14 cellular contexts compared by ENCODE assay signal in the genomic region with DNA sequence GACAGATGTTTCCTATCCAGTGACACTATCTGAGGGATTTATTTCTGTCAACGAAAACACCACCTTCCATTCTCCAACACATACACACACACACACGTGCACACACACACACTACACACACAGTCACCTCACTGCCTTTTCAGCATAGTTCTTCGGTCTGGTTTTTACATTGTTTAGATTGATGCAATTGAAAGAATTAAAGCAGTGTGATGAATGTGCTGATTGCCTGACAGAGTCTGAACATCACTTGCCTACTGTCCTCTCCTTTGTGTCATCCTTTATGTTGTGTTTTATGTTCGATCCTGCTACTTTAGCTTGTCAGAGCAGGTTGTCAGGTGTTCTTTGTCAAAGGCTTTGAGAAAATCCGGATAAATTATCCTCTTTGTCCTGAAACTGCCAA.
DNase-seq lines count a peak whose midpoint lies in the region; FAIRE-seq and TF ChIP-seq lines count a peak whose summit lies in the region.
"Had no signal": no experiment of that assay in that cellular context is flagged by ENCODE, and none has a peak within 500 bp of the region (broad histone marks: within the 10 kb centered on the region; RNA-seq: fewer than 3 reads in every experiment).

No MANE protein-coding gene starts in this region.

- no peak for TF ChIP-seq POLR2A in GM12891 (IDR thresholded peaks at IDR 0.05; ENCODE audit: low read depth, low read length)

- H3K79me2 ChIP-seq in keratinocyte (ENCODE audit: control insufficient read depth, insufficient read depth, low read length): no peaks in the 10 kb centered on the region

- H4K20me1 ChIP-seq in keratinocyte (ENCODE audit: control insufficient read depth, extremely low read depth, insufficient read depth, low read length): no peaks in the 10 kb centered on the region
- H4K20me1 ChIP-seq: BLaER1 had no signal

- H3K4me1 ChIP-seq in keratinocyte (ENCODE audit: control insufficient read depth, extremely low read depth, insufficient read depth, low read length): no peaks in the 10 kb centered on the region
- H3K4me1 ChIP-seq: BLaER1 had no signal

- dilution Hi-C loops in keratinocyte (cut with MboI; ENCODE audit: extremely low pct_ligation_motif_present, low sequenced_read_pairs): no loop called here

- no peak for TF ChIP-seq CTCF in keratinocyte (optimal IDR thresholded peaks at IDR 0.05 in 1 of 3, IDR thresholded peaks at IDR 0.05 in 1 of 3, conservative IDR thresholded peaks at IDR 0.05 in 1 of 3; ENCODE audit: extremely low read depth in 1 of 3, insufficient read depth in 2 of 3, low read length in 3 of 3)
- TF ChIP-seq CTCF in D721Med (IDR thresholded peaks at IDR 0.05; ENCODE audit: insufficient read depth, missing control alignments): no peak

- H3K9ac ChIP-seq in keratinocyte (ENCODE audit: control insufficient read depth, extremely low read depth, insufficient read depth, low read length): no peak overlapping the region
- H3K9ac ChIP-seq: BLaER1 had no signal

- no peaks in the 10 kb centered on the region for H3K36me3 ChIP-seq in keratinocyte (ENCODE audit: control insufficient read depth in 2 of 2, extremely low read depth in 1 of 2, insufficient read depth in 2 of 2, low read length in 2 of 2)
- H3K36me3 ChIP-seq: BLaER1 had no signal

- H3K27me3 ChIP-seq in keratinocyte (ENCODE audit: control insufficient read depth, extremely low read depth, insufficient read depth, low read length): no peaks in the 10 kb centered on the region
- H3K27me3 ChIP-seq: BLaER1 had no signal

- H3K9me3 ChIP-seq in keratinocyte (ENCODE audit: control insufficient read depth, low read depth, low read length): no peaks in the 10 kb centered on the region
- H3K9me3 ChIP-seq: BLaER1 had no signal

- no peak overlapping the region for H3K27ac ChIP-seq in keratinocyte (ENCODE audit: control insufficient read depth, insufficient read depth, low read length)
- H3K27ac ChIP-seq: BLaER1 had no signal

- no peak overlapping the region for H2AFZ ChIP-seq in keratinocyte (ENCODE audit: control insufficient read depth, low read length)

- FAIRE-seq in GM12891 (lab: Jason Lieb, UNC) (peak; percentile 13), keratinocyte (lab: Jason Lieb, UNC) (peak; percentile 36), urothelium cell line (lab: Jason Lieb, UNC) (peak; percentile 91), D721Med (lab: Jason Lieb, UNC) (no peak)
- FAIRE-seq: H1 had no signal

- no peak for DNase-seq in GM12891 (ENCODE audit: insufficient read length, low spot score)
- peak; percentile 78 for DNase-seq in NCI-H2227 (lab: John Stamatoyannopoulos, UW; ENCODE audit: unreplicated experiment)
- no peak for DNase-seq in keratinocyte (ENCODE audit: low read depth, low spot score)
- DNase-seq in urothelium cell line (ENCODE audit: low spot score): no peak
- no peak for DNase-seq in SHP77 treated with DMSO at 0.1 percent for 48 hours (lab: John Stamatoyannopoulos, UW)
- no peak for DNase-seq in NCI-H69 (lab: John Stamatoyannopoulos, UW)
- DNase-seq in D721Med (ENCODE audit: insufficient read length, low spot score): no peak
- DNase-seq: 8988T; CD4-positive, alpha-beta memory T cell; DMS79 treated with DMSO at 0.1 percent for 48 hours; GF-D8; H9 had no signal

- no peak overlapping the region for H3K4me3 ChIP-seq in keratinocyte (ENCODE audit: control insufficient read depth in 2 of 3, extremely low read depth in 1 of 3, insufficient read depth in 2 of 3, low read depth in 1 of 3, low read length in 3 of 3)
- H3K4me3 ChIP-seq: BLaER1 had no signal

- no peaks in the 10 kb centered on the region for H3K9me1 ChIP-seq in keratinocyte (ENCODE audit: control insufficient read depth, extremely low read depth, insufficient read depth, low read length)

- no peak overlapping the region for H3K4me2 ChIP-seq in keratinocyte (ENCODE audit: control insufficient read depth, extremely low read depth, insufficient read depth, low read depth, low read length)
- H3K4me2 ChIP-seq: BLaER1 had no signal

TF ChIP-seq in GM12891, 5 proteins besides CTCF, POLR2A, EP300 and RAD21:
- TF ChIP-seq SPI1 (IDR thresholded peaks at IDR 0.05; ENCODE audit: low read depth, low read length): no peak
- no peak for TF ChIP-seq PAX5 (IDR thresholded peaks at IDR 0.05; ENCODE audit: insufficient read depth, low read length, severe bottlenecking)
- TF ChIP-seq TAF1 (IDR thresholded peaks at IDR 0.05; ENCODE audit: low read depth, low read length): no peak
- no peak for TF ChIP-seq POU2F2 (IDR thresholded peaks at IDR 0.05; ENCODE audit: low read depth, low read length)
- TF ChIP-seq POLR2AphosphoS5 (IDR thresholded peaks at IDR 0.05; ENCODE audit: low read depth, low read length): no peak
